In genomic region chr6:53544500-53545308, GRCh38 we compare ENCODE assay signal across 8 cellular contexts. TPM values are rescaled to one million over a fixed set of nuclear protein-coding genes. Genes with fewer than 3 reads are reported as not detected.
DNase-seq lines count a peak whose midpoint lies in the region; ATAC-seq and TF ChIP-seq lines count a peak whose summit lies in the region.

Gene GCLC (minus strand): TSS chr6:53545101. CDS start chr6:53544645, 456 bp downstream.

- H3K27me3 ChIP-seq in ovary, result no peaks in the 10 kb centered on the region
- H3K27me3 ChIP-seq in thyroid gland, result no peaks in the 10 kb centered on the region

- H3K27ac Mint-ChIP-seq in activated naive CD8-positive, alpha-beta T cell, result peak within 1 kb of the TSS; percentile 97

- peak; percentile 91 for TF ChIP-seq POLR2A in ovary (IDR thresholded peaks at IDR 0.05)
- TF ChIP-seq POLR2A in thyroid gland (IDR thresholded peaks at IDR 0.05), result peak; percentile 58 to 95

- H3K27me3 Mint-ChIP-seq in activated naive CD8-positive, alpha-beta T cell, result no peaks in the 10 kb centered on the region

- H3K4me1 Mint-ChIP-seq in activated naive CD8-positive, alpha-beta T cell (ENCODE audit: low read depth), result peaks cover 68% of the 10 kb centered on the region

- peak within 1 kb of the TSS; percentile 99 for H3K4me3 Mint-ChIP-seq in activated naive CD8-positive, alpha-beta T cell

- DNase-seq in GM10266 (ENCODE audit: extremely low spot score) (peak; percentile 91), NCI-H1048 (lab: John Stamatoyannopoulos, UW) (peak; percentile 89), SKM-1 (lab: John Stamatoyannopoulos, UW; ENCODE audit: unreplicated experiment) (peak; percentile 93), head of caudate nucleus (peak; percentile 79 to 97 (median 93)), ovary (peak; percentile 93 to 96 (median 94)), thyroid gland (peak; percentile 94 to 95)

- H3K4me1 ChIP-seq in ovary (ENCODE audit: insufficient read depth) (peaks cover 3% of the 10 kb centered on the region), thyroid gland (peaks cover 13 to 25% of the 10 kb centered on the region in 2 donors)

- no peaks in the 10 kb centered on the region for H3K9me3 Mint-ChIP-seq in activated naive CD8-positive, alpha-beta T cell (ENCODE audit: low read depth)

- intact Hi-C loops in head of caudate nucleus (cut with DNase I) (loop anchor here (5.0 to 10.0 kb wide), 4 partner anchors 50 to 183 kb away; no protein-coding TSS in a partner anchor), ovary (cut with DNase I) (loop anchor here in 3 of 4 donors (5.0 to 10.0 kb wide), 3 partner anchors 50 to 190 kb away; no protein-coding TSS in a partner anchor), thyroid gland (cut with DNase I) (loop anchor here (5.0 to 10.0 kb wide), 2 partner anchors 52 to 180 kb away; no protein-coding TSS in a partner anchor)

- H3K36me3 ChIP-seq in ovary (no peaks in the 10 kb centered on the region), thyroid gland (no peaks in the 10 kb centered on the region)

- WGBS in ovary, 3 donors, result 0 to 1% (median 1%) methylated on average over 38 to 100 of the region's 100 CpGs
- WGBS in thyroid gland, 2 donors, result 2 to 4% methylated on average over 31 to 42 of the region's 100 CpGs

- ATAC-seq in HG02571 (IDR thresholded peaks at IDR 0.05; ENCODE audit: unreplicated experiment), result peak; percentile 49

- H3K9me3 ChIP-seq in ovary, result no peaks in the 10 kb centered on the region
- no peaks in the 10 kb centered on the region for H3K9me3 ChIP-seq in thyroid gland

- peaks cover 9% of the 10 kb centered on the region for H3K36me3 Mint-ChIP-seq in activated naive CD8-positive, alpha-beta T cell

- H3K4me3 ChIP-seq in ovary (peak within 1 kb of the TSS; percentile 81), thyroid gland (replicated peaks in 1 of 3) (peak within 1 kb of the TSS; percentile 68 to 85 (median 75))

- no peak for TF ChIP-seq EP300 in ovary (IDR thresholded peaks at IDR 0.05)

- TF ChIP-seq CTCF in GM10266 (IDR thresholded peaks at IDR 0.05; ENCODE audit: control insufficient read depth, insufficient read depth, low read depth, missing control alignments), result peak; percentile 78
- peak; percentile 35 to 78 (median 66) for TF ChIP-seq CTCF in ovary (IDR thresholded peaks at IDR 0.05)
- TF ChIP-seq CTCF in thyroid gland (IDR thresholded peaks at IDR 0.05), result peak; percentile 21 to 80 (median 74)

- H3K27ac ChIP-seq in ovary, result peak within 1 kb of the TSS; percentile 67 to 89
- H3K27ac ChIP-seq in thyroid gland, result peak within 1 kb of the TSS; percentile 93 to 94 (median 93)

RNA-seq across cellular contexts. Expression of gene GCLC, which starts in this region (rescaled TPM):
- 10 to 100 TPM; 17.8 to 42.8 (median 29.4) TPM for total RNA-seq in ovary
- polyA plus RNA-seq in ovary, result 10 to 100 TPM in 1 of 2 donors, 1 to 10 TPM in 1; 9.0 to 50.4 TPM
- 100 to 1,000 TPM in 1 of 4 donors, 10 to 100 TPM in 3; 67.3 to 210 (median 82.0) TPM for total RNA-seq in thyroid gland

Comparison
In these comparisons a context has a peak if more than half of its experiments do, and no peak if none do; other contexts are left out.
1. Peak in every context shown above with its lines: DNase-seq, ATAC-seq, H3K4me3 ChIP-seq and H3K27ac ChIP-seq.